Comparison of ENCODE assay signal across 1 cellular context in the genomic region with DNA sequence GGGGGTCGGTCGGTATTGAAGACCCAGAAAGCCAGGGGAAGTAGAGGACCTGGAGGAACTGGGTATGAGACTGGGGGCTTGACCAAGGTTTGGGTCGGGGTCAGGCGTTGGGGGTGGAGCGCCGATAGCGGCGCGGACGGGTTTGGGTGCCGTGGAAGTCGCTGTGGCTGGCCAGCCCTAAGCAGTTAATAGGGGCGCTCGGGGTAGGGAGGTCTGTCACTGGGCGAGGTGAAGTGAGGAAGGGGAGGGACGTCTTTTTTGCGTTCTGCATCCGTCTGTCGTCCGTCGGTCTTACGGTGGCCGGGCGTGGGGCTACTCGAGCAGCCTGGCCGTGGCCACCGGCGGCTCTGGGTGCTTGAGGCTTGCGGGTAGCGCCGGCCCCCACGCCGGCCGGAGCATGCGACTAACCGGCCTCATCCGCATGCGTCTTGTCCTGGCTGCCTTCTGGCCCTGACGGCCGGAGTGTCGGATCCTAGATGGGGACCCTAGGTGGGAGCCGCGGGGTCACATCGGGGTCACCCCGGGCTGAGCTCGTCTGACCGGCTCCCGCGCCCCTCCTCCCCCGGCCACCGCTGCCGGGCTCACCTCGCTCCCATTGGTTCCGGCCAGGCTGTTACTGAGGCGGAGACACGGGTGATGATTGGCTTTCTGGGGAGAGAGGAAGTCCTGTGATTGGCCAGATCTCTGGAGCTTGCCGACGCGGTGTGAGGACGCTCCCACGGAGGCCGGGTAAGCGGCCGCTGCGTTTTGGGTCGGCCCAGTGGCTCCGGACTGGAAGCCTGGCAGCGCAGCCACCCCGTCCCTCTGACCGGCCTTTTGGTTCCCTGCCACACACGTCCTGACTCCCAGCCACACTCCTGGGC.
TF ChIP-seq lines count a peak whose summit lies in the region.

No MANE protein-coding gene starts in this region.

TF ChIP-seq in HepG2, 621 proteins besides CTCF, POLR2A, EP300 and RAD21 (continues in another document):
- TF ChIP-seq ZNF7 (CRISPR knock-in tag; IDR thresholded peaks at IDR 0.05) (no peak), NR2F6 (IDR thresholded peaks at IDR 0.05) (peak; percentile 46), NR2F6 (CRISPR knock-in tag; IDR thresholded peaks at IDR 0.05) (peak; percentile 80), ZBTB7B (CRISPR knock-in tag; IDR thresholded peaks at IDR 0.05) (no peak; the same call in 1 of the 2 replicates), JDP2 (CRISPR knock-in tag; IDR thresholded peaks at IDR 0.05; ENCODE audit: borderline replicate concordance) (no peak), ZNF33B (CRISPR knock-in tag; IDR thresholded peaks at IDR 0.05) (no peak), PITX1 (CRISPR knock-in tag; IDR thresholded peaks at IDR 0.05) (no peak), KDM5A (IDR thresholded peaks at IDR 0.05; ENCODE audit: borderline replicate concordance, low read length) (no peak; the same call in 1 of the 2 replicates), DR1 (CRISPR knock-in tag; IDR thresholded peaks at IDR 0.05) (no peak), ZNF383 (CRISPR knock-in tag; IDR thresholded peaks at IDR 0.05; ENCODE audit: borderline replicate concordance) (no peak), ZNF354B (CRISPR knock-in tag; IDR thresholded peaks at IDR 0.05) (no peak), SMC3 (IDR thresholded peaks at IDR 0.05; ENCODE audit: low read length) (no peak), ZNF557 (CRISPR knock-in tag; IDR thresholded peaks at IDR 0.05) (no peak), ZNF879 (CRISPR knock-in tag; IDR thresholded peaks at IDR 0.05) (no peak), ZNF775 (CRISPR knock-in tag; IDR thresholded peaks at IDR 0.05; ENCODE audit: borderline replicate concordance) (no peak), ZNF891 (CRISPR knock-in tag; IDR thresholded peaks at IDR 0.05) (peak; percentile 19; the same call in 1 of the 2 replicates), RBM39 (IDR thresholded peaks at IDR 0.05; ENCODE audit: low read depth, low read length, poor library complexity, severe bottlenecking) (no peak), NR2F2 (IDR thresholded peaks at IDR 0.05; ENCODE audit: borderline replicate concordance, low read depth) (no peak), NKX3-1 (CRISPR knock-in tag; IDR thresholded peaks at IDR 0.05) (no peak), PCBP2 (optimal IDR thresholded peaks at IDR 0.05; ENCODE audit: low read depth, low read length, poor library complexity, severe bottlenecking) (no peak), SMAD1 (CRISPR knock-in tag; IDR thresholded peaks at IDR 0.05; ENCODE audit: borderline replicate concordance, low read depth) (no peak), ZNF296 (CRISPR knock-in tag; conservative IDR thresholded peaks at IDR 0.05) (peak; percentile 66; the same call in 1 of the 2 replicates), TAF1 (CRISPR knock-in tag; IDR thresholded peaks at IDR 0.05) (peak; percentile 39; the same call in 1 of the 2 replicates), RFXANK (CRISPR knock-in tag; IDR thresholded peaks at IDR 0.05) (peak; percentile 83), SMARCC2 (IDR thresholded peaks at IDR 0.05) (no peak), PHF20 (CRISPR knock-in tag; IDR thresholded peaks at IDR 0.05) (no peak), ARID2 (CRISPR knock-in tag; IDR thresholded peaks at IDR 0.05; ENCODE audit: borderline replicate concordance) (no peak), SCMH1 (CRISPR knock-in tag; IDR thresholded peaks at IDR 0.05; ENCODE audit: borderline replicate concordance) (no peak), SOX5 (CRISPR knock-in tag; IDR thresholded peaks at IDR 0.05; ENCODE audit: borderline replicate concordance) (no peak), HOXA7 (CRISPR knock-in tag; IDR thresholded peaks at IDR 0.05) (no peak), FOXC1 (CRISPR knock-in tag; IDR thresholded peaks at IDR 0.05; ENCODE audit: borderline replicate concordance) (no peak), ZNF776 (CRISPR knock-in tag; IDR thresholded peaks at IDR 0.05) (no peak), ZNF3 (CRISPR knock-in tag; IDR thresholded peaks at IDR 0.05) (no peak), U2AF2 (IDR thresholded peaks at IDR 0.05; ENCODE audit: low read depth, low read length) (no peak), CEBPG (CRISPR knock-in tag; IDR thresholded peaks at IDR 0.05) (no peak), HNRNPL (IDR thresholded peaks at IDR 0.05; ENCODE audit: low read depth, low read length) (0 out of 2 replicates have a peak, but pooled peaks have one; percentile 36), ZNF878 (CRISPR knock-in tag; IDR thresholded peaks at IDR 0.05) (no peak), ZNF678 (CRISPR knock-in tag; IDR thresholded peaks at IDR 0.05) (no peak), LCORL (IDR thresholded peaks at IDR 0.05) (no peak), LCORL (CRISPR knock-in tag; IDR thresholded peaks at IDR 0.05) (peak; percentile 31), KDM2A (CRISPR knock-in tag; IDR thresholded peaks at IDR 0.05; ENCODE audit: borderline replicate concordance, low read depth) (peak; percentile 68; the same call in 1 of the 2 replicates), ZNF468 (CRISPR knock-in tag; IDR thresholded peaks at IDR 0.05) (no peak), WIZ (CRISPR knock-in tag; IDR thresholded peaks at IDR 0.05) (no peak), CCDC6 (CRISPR knock-in tag; IDR thresholded peaks at IDR 0.05) (no peak), ZSCAN30 (CRISPR knock-in tag; IDR thresholded peaks at IDR 0.05) (no peak), NAIF1 (CRISPR knock-in tag; IDR thresholded peaks at IDR 0.05; ENCODE audit: borderline replicate concordance) (no peak), ZFAT (CRISPR knock-in tag; conservative IDR thresholded peaks at IDR 0.05) (no peak), CCAR2 (optimal IDR thresholded peaks at IDR 0.05; ENCODE audit: low read depth, low read length) (no peak), SALL1 (CRISPR knock-in tag; IDR thresholded peaks at IDR 0.05) (peak; percentile 41), ZNF749 (CRISPR knock-in tag; IDR thresholded peaks at IDR 0.05; ENCODE audit: borderline replicate concordance) (no peak), HNRNPK (IDR thresholded peaks at IDR 0.05; ENCODE audit: low read depth, low read length, poor library complexity, severe bottlenecking) (no peak), PPARG (CRISPR knock-in tag; conservative IDR thresholded peaks at IDR 0.05) (no peak), ZNF282 (IDR thresholded peaks at IDR 0.05; ENCODE audit: partially characterized antibody) (no peak), KLF11 (CRISPR knock-in tag; IDR thresholded peaks at IDR 0.05) (no peak), ZNF547 (CRISPR knock-in tag; IDR thresholded peaks at IDR 0.05) (no peak), PCBP1 (IDR thresholded peaks at IDR 0.05; ENCODE audit: borderline replicate concordance, low read depth, low read length) (no peak), NR2C2 (CRISPR knock-in tag; IDR thresholded peaks at IDR 0.05; ENCODE audit: borderline replicate concordance) (peak; percentile 40)
- TF ChIP-seq, protein P1, sequence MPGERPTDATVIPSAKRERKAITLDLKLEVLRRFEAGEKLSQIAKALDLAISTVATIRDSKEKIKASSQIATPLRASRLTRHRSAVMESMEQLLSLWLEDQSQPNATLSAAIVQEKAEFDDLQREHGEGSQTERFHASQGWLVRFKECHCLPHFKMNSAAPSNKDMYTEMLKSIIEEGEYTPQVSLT (CRISPR knock-in tag; IDR thresholded peaks at IDR 0.05; ENCODE audit: borderline replicate concordance, low read depth) = no peak
- TF ChIP-seq, protein P2, sequence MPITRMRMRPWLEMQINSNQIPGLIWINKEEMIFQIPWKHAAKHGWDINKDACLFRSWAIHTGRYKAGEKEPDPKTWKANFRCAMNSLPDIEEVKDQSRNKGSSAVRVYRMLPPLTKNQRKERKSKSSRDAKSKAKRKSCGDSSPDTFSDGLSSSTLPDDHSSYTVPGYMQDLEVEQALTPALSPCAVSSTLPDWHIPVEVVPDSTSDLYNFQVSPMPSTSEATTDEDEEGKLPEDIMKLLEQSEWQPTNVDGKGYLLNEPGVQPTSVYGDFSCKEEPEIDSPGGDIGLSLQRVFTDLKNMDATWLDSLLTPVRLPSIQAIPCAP (CRISPR knock-in tag; IDR thresholded peaks at IDR 0.05; ENCODE audit: low read depth) = no peak
- TF ChIP-seq, protein P3, sequence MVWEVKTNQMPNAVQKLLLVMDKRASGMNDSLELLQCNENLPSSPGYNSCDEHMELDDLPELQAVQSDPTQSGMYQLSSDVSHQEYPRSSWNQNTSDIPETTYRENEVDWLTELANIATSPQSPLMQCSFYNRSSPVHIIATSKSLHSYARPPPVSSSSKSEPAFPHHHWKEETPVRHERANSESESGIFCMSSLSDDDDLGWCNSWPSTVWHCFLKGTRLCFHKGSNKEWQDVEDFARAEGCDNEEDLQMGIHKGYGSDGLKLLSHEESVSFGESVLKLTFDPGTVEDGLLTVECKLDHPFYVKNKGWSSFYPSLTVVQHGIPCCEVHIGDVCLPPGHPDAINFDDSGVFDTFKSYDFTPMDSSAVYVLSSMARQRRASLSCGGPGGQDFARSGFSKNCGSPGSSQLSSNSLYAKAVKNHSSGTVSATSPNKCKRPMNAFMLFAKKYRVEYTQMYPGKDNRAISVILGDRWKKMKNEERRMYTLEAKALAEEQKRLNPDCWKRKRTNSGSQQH (CRISPR knock-in tag; IDR thresholded peaks at IDR 0.05; ENCODE audit: low read depth) = no peak
- TF ChIP-seq, protein P4, sequence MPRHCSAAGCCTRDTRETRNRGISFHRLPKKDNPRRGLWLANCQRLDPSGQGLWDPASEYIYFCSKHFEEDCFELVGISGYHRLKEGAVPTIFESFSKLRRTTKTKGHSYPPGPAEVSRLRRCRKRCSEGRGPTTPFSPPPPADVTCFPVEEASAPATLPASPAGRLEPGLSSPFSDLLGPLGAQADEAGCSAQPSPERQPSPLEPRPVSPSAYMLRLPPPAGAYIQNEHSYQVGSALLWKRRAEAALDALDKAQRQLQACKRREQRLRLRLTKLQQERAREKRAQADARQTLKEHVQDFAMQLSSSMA (CRISPR knock-in tag; IDR thresholded peaks at IDR 0.05) = 0 out of 2 replicates have a peak, but pooled peaks have one; percentile 21
- TF ChIP-seq, protein P5, sequence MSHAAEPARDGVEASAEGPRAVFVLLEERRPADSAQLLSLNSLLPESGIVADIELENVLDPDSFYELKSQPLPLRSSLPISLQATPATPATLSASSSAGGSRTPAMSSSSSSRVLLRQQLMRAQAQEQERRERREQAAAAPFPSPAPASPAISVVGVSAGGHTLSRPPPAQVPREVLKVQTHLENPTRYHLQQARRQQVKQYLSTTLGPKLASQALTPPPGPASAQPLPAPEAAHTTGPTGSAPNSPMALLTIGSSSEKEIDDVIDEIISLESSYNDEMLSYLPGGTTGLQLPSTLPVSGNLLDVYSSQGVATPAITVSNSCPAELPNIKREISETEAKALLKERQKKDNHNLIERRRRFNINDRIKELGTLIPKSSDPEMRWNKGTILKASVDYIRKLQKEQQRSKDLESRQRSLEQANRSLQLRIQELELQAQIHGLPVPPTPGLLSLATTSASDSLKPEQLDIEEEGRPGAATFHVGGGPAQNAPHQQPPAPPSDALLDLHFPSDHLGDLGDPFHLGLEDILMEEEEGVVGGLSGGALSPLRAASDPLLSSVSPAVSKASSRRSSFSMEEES (CRISPR knock-in tag; IDR thresholded peaks at IDR 0.05) = no peak
- TF ChIP-seq, protein P6, sequence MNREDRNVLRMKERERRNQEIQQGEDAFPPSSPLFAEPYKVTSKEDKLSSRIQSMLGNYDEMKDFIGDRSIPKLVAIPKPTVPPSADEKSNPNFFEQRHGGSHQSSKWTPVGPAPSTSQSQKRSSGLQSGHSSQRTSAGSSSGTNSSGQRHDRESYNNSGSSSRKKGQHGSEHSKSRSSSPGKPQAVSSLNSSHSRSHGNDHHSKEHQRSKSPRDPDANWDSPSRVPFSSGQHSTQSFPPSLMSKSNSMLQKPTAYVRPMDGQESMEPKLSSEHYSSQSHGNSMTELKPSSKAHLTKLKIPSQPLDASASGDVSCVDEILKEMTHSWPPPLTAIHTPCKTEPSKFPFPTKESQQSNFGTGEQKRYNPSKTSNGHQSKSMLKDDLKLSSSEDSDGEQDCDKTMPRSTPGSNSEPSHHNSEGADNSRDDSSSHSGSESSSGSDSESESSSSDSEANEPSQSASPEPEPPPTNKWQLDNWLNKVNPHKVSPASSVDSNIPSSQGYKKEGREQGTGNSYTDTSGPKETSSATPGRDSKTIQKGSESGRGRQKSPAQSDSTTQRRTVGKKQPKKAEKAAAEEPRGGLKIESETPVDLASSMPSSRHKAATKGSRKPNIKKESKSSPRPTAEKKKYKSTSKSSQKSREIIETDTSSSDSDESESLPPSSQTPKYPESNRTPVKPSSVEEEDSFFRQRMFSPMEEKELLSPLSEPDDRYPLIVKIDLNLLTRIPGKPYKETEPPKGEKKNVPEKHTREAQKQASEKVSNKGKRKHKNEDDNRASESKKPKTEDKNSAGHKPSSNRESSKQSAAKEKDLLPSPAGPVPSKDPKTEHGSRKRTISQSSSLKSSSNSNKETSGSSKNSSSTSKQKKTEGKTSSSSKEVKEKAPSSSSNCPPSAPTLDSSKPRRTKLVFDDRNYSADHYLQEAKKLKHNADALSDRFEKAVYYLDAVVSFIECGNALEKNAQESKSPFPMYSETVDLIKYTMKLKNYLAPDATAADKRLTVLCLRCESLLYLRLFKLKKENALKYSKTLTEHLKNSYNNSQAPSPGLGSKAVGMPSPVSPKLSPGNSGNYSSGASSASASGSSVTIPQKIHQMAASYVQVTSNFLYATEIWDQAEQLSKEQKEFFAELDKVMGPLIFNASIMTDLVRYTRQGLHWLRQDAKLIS (CRISPR knock-in tag; IDR thresholded peaks at IDR 0.05) = no peak
- TF ChIP-seq, protein P7, sequence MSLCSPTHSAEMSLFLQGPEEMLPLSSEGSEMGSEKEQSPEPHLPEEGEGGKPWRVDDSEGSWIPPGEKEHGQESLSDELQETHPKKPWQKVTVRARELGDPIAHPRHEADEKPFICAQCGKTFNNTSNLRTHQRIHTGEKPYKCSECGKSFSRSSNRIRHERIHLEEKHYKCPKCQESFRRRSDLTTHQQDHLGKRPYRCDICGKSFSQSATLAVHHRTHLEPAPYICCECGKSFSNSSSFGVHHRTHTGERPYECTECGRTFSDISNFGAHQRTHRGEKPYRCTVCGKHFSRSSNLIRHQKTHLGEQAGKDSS (CRISPR knock-in tag; IDR thresholded peaks at IDR 0.05; ENCODE audit: borderline replicate concordance, low read depth) = peak; percentile 33; the same call in 1 of the 2 replicates
- TF ChIP-seq, protein P8, sequence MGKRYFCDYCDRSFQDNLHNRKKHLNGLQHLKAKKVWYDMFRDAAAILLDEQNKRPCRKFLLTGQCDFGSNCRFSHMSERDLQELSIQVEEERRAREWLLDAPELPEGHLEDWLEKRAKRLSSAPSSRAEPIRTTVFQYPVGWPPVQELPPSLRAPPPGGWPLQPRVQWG (CRISPR knock-in tag; IDR thresholded peaks at IDR 0.05; ENCODE audit: borderline replicate concordance, low read depth) = no peak
